18 cellular contexts compared by ENCODE assay signal in genomic region chr7:79912213-79912633, GRCh38.
"Had no signal": no experiment of that assay in that cellular context is flagged by ENCODE, and none has a peak within 500 bp of the region (broad histone marks: within the 10 kb centered on the region; RNA-seq: fewer than 3 reads in every experiment).

No MANE protein-coding gene starts in this region.

- H3K36me3 Mint-ChIP-seq: naive B cell had no signal

- H3K4me1 Mint-ChIP-seq: endodermal cell, WTC11 had no signal

- H3K27me3 Mint-ChIP-seq: naive B cell had no signal

- ATAC-seq: gastroesophageal sphincter, WTC11 had no signal

- H3K4me3 ChIP-seq: dorsolateral prefrontal cortex, gastroesophageal sphincter, lung, thyroid gland had no signal

- H3K4me3 Mint-ChIP-seq: endodermal cell, naive B cell, WTC11 had no signal

- FAIRE-seq: islet of Langerhans, TTC549, urothelium cell line had no signal

- H3K27ac Mint-ChIP-seq: endodermal cell, naive B cell, WTC11 had no signal

- DNase-seq: activated CD4-positive, alpha-beta T cell treated with anti-CD3 and anti-CD28 coated beads, Interleukin-2, amount 50 U/mL, for 4 hours; activated gamma-delta T cell; activated T-cell treated with anti-CD3 and anti-CD28 coated beads, Interleukin-2, amount 50 U/mL, for 48 hours; amniotic stem cell; dorsolateral prefrontal cortex; endodermal cell; midbrain; naive B cell; retina; stimulated activated CD4-positive, alpha-beta T cell treated with anti-CD3 and anti-CD28 coated beads, Interleukin-12 subunit alpha, Interleukin-12 subunit beta, amount 100 ng/mL, for 4 hours; stimulated activated CD4-positive, alpha-beta T cell treated with anti-CD3 and anti-CD28 coated beads, Interleukin-2, amount 100 ng/mL, for 24 hours; thyroid gland had no signal
